ENCODE assay signal across 1 cellular context in the genomic region with DNA sequence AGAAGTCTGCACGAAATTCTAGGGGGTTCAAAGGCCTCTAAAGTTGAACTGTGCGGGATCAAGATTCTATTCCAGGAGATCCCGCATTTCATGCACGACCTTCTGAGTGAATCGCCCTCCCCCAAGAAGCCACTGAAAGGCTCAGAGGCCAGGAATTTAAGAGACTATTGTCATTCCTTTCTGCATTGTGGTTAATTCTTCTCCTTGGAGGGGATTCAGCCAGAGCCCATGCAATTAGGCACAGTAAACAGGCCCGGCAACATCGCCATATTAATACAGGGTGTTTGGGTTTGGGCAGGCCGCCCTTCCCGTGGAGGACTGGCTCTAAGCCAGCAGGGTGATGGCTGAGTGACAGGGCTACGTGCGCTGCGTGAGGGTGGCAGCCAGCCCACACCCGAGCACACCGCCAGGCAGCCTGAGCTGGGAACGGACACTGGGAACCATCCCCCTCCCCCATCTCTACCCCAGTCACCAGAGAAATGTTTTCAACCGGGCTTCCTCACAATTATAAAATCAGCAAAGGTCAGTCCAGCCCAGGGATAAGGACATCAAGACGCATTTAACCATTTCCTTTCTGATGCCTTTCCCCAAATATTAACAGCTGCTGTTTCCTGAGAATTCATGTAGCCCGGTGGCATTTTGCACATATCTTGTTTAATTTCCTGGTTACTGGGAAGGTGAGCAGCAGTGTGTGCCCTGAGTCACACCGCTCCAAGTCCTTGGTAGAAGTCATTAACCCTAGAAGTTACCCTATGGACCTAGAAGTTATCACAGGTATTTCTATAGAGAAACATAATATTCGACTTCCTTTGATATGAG.
TF ChIP-seq lines count a peak whose summit lies in the region.

No MANE protein-coding gene starts in this region.

TF ChIP-seq in HepG2, 621 proteins besides CTCF, POLR2A, EP300 and RAD21 (continued from another document and continues in another):
- TF ChIP-seq ZNF260 (CRISPR knock-in tag; IDR thresholded peaks at IDR 0.05; ENCODE audit: borderline replicate concordance, low read depth) = no peak
- TF ChIP-seq, protein P1, sequence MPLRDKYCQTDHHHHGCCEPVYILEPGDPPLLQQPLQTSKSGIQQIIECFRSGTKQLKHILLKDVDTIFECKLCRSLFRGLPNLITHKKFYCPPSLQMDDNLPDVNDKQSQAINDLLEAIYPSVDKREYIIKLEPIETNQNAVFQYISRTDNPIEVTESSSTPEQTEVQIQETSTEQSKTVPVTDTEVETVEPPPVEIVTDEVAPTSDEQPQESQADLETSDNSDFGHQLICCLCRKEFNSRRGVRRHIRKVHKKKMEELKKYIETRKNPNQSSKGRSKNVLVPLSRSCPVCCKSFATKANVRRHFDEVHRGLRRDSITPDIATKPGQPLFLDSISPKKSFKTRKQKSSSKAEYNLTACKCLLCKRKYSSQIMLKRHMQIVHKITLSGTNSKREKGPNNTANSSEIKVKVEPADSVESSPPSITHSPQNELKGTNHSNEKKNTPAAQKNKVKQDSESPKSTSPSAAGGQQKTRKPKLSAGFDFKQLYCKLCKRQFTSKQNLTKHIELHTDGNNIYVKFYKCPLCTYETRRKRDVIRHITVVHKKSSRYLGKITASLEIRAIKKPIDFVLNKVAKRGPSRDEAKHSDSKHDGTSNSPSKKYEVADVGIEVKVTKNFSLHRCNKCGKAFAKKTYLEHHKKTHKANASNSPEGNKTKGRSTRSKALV (CRISPR knock-in tag; IDR thresholded peaks at IDR 0.05) = 0 out of 2 replicates have a peak, but pooled peaks have one; percentile 47
- no peak for TF ChIP-seq ONECUT2 (CRISPR knock-in tag; IDR thresholded peaks at IDR 0.05)
- TF ChIP-seq CHD4 (IDR thresholded peaks at IDR 0.05; ENCODE audit: borderline replicate concordance, low read length) = no peak
- no peak for TF ChIP-seq ZNF619 (CRISPR knock-in tag; IDR thresholded peaks at IDR 0.05)
- no peak for TF ChIP-seq ZNF230 (CRISPR knock-in tag; IDR thresholded peaks at IDR 0.05)
- no peak for TF ChIP-seq ZNF432 (CRISPR knock-in tag; IDR thresholded peaks at IDR 0.05; ENCODE audit: borderline replicate concordance)
- TF ChIP-seq PHF8 (CRISPR knock-in tag; IDR thresholded peaks at IDR 0.05) = no peak
- TF ChIP-seq ZNF776 (CRISPR knock-in tag; IDR thresholded peaks at IDR 0.05) = no peak
- TF ChIP-seq ZNF354B (CRISPR knock-in tag; IDR thresholded peaks at IDR 0.05) = no peak
- TF ChIP-seq ZNF10 (CRISPR knock-in tag; IDR thresholded peaks at IDR 0.05; ENCODE audit: borderline replicate concordance, low read depth) = no peak
- TF ChIP-seq KLF15 (CRISPR knock-in tag; IDR thresholded peaks at IDR 0.05; ENCODE audit: borderline replicate concordance) = no peak
- TF ChIP-seq NFE2L2 (IDR thresholded peaks at IDR 0.05; ENCODE audit: low read length) = no peak
- no peak for TF ChIP-seq FOXJ3 (CRISPR knock-in tag; IDR thresholded peaks at IDR 0.05; ENCODE audit: borderline replicate concordance)
- no peak for TF ChIP-seq MED8 (CRISPR knock-in tag; IDR thresholded peaks at IDR 0.05; ENCODE audit: insufficient replicate concordance)
- no peak for TF ChIP-seq ZSCAN22 (CRISPR knock-in tag; IDR thresholded peaks at IDR 0.05)
- TF ChIP-seq GABPB1 (CRISPR knock-in tag; IDR thresholded peaks at IDR 0.05) = peak; percentile 56; the same call in 1 of the 2 replicates
- no peak for TF ChIP-seq KAT2B (IDR thresholded peaks at IDR 0.05; ENCODE audit: borderline replicate concordance, low read depth, low read length)
- TF ChIP-seq, protein P2, sequence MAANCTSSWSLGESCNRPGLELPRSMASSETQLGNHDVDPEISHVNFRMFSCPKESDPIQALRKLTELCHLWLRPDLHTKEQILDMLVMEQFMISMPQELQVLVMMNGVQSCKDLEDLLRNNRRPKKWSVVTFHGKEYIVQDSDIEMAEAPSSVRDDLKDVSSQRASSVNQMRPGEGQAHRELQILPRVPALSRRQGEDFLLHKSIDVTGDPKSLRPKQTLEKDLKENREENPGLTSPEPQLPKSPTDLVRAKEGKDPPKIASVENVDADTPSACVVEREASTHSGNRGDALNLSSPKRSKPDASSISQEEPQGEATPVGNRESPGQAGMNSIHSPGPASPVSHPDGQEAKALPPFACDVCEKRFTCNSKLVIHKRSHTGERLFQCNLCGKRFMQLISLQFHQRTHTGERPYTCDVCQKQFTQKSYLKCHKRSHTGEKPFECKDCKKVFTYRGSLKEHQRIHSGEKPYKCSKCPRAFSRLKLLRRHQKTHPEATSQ (CRISPR knock-in tag; IDR thresholded peaks at IDR 0.05; ENCODE audit: borderline replicate concordance) = no peak
- TF ChIP-seq ZNF160 (CRISPR knock-in tag; IDR thresholded peaks at IDR 0.05) = no peak
- TF ChIP-seq ZNF264 (CRISPR knock-in tag; IDR thresholded peaks at IDR 0.05) = no peak
- no peak for TF ChIP-seq ZEB1 (IDR thresholded peaks at IDR 0.05; ENCODE audit: insufficient replicate concordance, low read depth)
- TF ChIP-seq, protein P3, sequence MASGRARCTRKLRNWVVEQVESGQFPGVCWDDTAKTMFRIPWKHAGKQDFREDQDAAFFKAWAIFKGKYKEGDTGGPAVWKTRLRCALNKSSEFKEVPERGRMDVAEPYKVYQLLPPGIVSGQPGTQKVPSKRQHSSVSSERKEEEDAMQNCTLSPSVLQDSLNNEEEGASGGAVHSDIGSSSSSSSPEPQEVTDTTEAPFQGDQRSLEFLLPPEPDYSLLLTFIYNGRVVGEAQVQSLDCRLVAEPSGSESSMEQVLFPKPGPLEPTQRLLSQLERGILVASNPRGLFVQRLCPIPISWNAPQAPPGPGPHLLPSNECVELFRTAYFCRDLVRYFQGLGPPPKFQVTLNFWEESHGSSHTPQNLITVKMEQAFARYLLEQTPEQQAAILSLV (CRISPR knock-in tag; IDR thresholded peaks at IDR 0.05; ENCODE audit: borderline replicate concordance) = peak; percentile 44; the same call in 1 of the 2 replicates
- TF ChIP-seq CENPT (CRISPR knock-in tag; IDR thresholded peaks at IDR 0.05; ENCODE audit: low read depth) = no peak
- no peak for TF ChIP-seq HNRNPUL1 (IDR thresholded peaks at IDR 0.05; ENCODE audit: low read depth, low read length)
- no peak for TF ChIP-seq HMG20B (CRISPR knock-in tag; conservative IDR thresholded peaks at IDR 0.05)
- TF ChIP-seq ZNF546 (CRISPR knock-in tag; conservative IDR thresholded peaks at IDR 0.05) = no peak
- TF ChIP-seq, protein P4, sequence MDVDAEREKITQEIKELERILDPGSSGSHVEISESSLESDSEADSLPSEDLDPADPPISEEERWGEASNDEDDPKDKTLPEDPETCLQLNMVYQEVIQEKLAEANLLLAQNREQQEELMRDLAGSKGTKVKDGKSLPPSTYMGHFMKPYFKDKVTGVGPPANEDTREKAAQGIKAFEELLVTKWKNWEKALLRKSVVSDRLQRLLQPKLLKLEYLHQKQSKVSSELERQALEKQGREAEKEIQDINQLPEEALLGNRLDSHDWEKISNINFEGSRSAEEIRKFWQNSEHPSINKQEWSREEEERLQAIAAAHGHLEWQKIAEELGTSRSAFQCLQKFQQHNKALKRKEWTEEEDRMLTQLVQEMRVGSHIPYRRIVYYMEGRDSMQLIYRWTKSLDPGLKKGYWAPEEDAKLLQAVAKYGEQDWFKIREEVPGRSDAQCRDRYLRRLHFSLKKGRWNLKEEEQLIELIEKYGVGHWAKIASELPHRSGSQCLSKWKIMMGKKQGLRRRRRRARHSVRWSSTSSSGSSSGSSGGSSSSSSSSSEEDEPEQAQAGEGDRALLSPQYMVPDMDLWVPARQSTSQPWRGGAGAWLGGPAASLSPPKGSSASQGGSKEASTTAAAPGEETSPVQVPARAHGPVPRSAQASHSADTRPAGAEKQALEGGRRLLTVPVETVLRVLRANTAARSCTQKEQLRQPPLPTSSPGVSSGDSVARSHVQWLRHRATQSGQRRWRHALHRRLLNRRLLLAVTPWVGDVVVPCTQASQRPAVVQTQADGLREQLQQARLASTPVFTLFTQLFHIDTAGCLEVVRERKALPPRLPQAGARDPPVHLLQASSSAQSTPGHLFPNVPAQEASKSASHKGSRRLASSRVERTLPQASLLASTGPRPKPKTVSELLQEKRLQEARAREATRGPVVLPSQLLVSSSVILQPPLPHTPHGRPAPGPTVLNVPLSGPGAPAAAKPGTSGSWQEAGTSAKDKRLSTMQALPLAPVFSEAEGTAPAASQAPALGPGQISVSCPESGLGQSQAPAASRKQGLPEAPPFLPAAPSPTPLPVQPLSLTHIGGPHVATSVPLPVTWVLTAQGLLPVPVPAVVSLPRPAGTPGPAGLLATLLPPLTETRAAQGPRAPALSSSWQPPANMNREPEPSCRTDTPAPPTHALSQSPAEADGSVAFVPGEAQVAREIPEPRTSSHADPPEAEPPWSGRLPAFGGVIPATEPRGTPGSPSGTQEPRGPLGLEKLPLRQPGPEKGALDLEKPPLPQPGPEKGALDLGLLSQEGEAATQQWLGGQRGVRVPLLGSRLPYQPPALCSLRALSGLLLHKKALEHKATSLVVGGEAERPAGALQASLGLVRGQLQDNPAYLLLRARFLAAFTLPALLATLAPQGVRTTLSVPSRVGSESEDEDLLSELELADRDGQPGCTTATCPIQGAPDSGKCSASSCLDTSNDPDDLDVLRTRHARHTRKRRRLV (CRISPR knock-in tag; IDR thresholded peaks at IDR 0.05) = no peak
- TF ChIP-seq ZSCAN29 (CRISPR knock-in tag; conservative IDR thresholded peaks at IDR 0.05) = no peak
- TF ChIP-seq, protein P5, sequence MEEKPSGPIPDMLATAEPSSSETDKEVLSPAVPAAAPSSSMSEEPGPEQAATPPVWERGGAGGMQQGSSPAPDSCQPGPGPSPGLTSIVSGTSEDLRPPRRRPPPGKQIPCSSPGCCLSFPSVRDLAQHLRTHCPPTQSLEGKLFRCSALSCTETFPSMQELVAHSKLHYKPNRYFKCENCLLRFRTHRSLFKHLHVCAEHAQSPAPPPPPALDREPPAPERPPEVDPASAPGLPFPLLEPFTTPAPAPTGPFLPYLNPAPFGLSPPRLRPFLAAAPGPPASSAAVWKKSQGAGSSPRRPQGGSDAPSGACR (CRISPR knock-in tag; IDR thresholded peaks at IDR 0.05) = no peak
- TF ChIP-seq, protein P6, sequence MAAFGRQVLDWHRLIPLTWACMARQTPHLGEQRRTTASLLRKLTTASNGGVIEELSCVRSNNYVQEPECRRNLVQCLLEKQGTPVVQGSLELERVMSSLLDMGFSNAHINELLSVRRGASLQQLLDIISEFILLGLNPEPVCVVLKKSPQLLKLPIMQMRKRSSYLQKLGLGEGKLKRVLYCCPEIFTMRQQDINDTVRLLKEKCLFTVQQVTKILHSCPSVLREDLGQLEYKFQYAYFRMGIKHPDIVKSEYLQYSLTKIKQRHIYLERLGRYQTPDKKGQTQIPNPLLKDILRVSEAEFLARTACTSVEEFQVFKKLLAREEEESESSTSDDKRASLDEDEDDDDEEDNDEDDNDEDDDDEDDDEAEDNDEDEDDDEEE (CRISPR knock-in tag; IDR thresholded peaks at IDR 0.05) = no peak
- TF ChIP-seq SMAD9 (CRISPR knock-in tag; IDR thresholded peaks at IDR 0.05) = no peak
- no peak for TF ChIP-seq SP5 (CRISPR knock-in tag; IDR thresholded peaks at IDR 0.05; ENCODE audit: borderline replicate concordance, low read depth)
- TF ChIP-seq ZNF75D (CRISPR knock-in tag; IDR thresholded peaks at IDR 0.05; ENCODE audit: borderline replicate concordance) = no peak
- peak; percentile 44; the same call in 1 of the 2 replicates for TF ChIP-seq ZNF335 (CRISPR knock-in tag; IDR thresholded peaks at IDR 0.05)
- TF ChIP-seq, protein P7, sequence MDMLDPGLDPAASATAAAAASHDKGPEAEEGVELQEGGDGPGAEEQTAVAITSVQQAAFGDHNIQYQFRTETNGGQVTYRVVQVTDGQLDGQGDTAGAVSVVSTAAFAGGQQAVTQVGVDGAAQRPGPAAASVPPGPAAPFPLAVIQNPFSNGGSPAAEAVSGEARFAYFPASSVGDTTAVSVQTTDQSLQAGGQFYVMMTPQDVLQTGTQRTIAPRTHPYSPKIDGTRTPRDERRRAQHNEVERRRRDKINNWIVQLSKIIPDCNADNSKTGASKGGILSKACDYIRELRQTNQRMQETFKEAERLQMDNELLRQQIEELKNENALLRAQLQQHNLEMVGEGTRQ (IDR thresholded peaks at IDR 0.05; ENCODE audit: low read depth, low read length) = no peak
- TF ChIP-seq, protein P7 (CRISPR knock-in tag; IDR thresholded peaks at IDR 0.05; ENCODE audit: borderline replicate concordance) = no peak
- TF ChIP-seq ATM (IDR thresholded peaks at IDR 0.05; ENCODE audit: borderline replicate concordance) = no peak
- peak; percentile 91; the same call in 1 of the 2 replicates for TF ChIP-seq BRD4 (CRISPR knock-in tag; IDR thresholded peaks at IDR 0.05)
- TF ChIP-seq ZNF678 (CRISPR knock-in tag; IDR thresholded peaks at IDR 0.05) = no peak
- TF ChIP-seq PHF21A (CRISPR knock-in tag; IDR thresholded peaks at IDR 0.05) = peak; percentile 46; the same call in 1 of the 2 replicates
- no peak for TF ChIP-seq NFKBIZ (CRISPR knock-in tag; IDR thresholded peaks at IDR 0.05)
- TF ChIP-seq, protein P8, sequence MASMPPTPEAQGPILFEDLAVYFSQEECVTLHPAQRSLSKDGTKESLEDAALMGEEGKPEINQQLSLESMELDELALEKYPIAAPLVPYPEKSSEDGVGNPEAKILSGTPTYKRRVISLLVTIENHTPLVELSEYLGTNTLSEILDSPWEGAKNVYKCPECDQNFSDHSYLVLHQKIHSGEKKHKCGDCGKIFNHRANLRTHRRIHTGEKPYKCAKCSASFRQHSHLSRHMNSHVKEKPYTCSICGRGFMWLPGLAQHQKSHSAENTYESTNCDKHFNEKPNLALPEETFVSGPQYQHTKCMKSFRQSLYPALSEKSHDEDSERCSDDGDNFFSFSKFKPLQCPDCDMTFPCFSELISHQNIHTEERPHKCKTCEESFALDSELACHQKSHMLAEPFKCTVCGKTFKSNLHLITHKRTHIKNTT (CRISPR knock-in tag; IDR thresholded peaks at IDR 0.05) = no peak
- TF ChIP-seq HOXA7 (CRISPR knock-in tag; IDR thresholded peaks at IDR 0.05) = no peak
- TF ChIP-seq MYC (CRISPR knock-in tag; IDR thresholded peaks at IDR 0.05; ENCODE audit: borderline replicate concordance) = peak; percentile 89
- TF ChIP-seq KDM3A (CRISPR knock-in tag; IDR thresholded peaks at IDR 0.05; ENCODE audit: low read depth) = 0 out of 2 replicates have a peak, but pooled peaks have one; percentile 44
- no peak for TF ChIP-seq FOXM1 (CRISPR knock-in tag; IDR thresholded peaks at IDR 0.05)
- no peak for TF ChIP-seq ZNF143 (CRISPR knock-in tag; IDR thresholded peaks at IDR 0.05)
- no peak for TF ChIP-seq ZFP36L2 (CRISPR knock-in tag; IDR thresholded peaks at IDR 0.05)
- TF ChIP-seq, protein P9, sequence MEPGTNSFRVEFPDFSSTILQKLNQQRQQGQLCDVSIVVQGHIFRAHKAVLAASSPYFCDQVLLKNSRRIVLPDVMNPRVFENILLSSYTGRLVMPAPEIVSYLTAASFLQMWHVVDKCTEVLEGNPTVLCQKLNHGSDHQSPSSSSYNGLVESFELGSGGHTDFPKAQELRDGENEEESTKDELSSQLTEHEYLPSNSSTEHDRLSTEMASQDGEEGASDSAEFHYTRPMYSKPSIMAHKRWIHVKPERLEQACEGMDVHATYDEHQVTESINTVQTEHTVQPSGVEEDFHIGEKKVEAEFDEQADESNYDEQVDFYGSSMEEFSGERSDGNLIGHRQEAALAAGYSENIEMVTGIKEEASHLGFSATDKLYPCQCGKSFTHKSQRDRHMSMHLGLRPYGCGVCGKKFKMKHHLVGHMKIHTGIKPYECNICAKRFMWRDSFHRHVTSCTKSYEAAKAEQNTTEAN (CRISPR knock-in tag; conservative IDR thresholded peaks at IDR 0.05) = no peak
- TF ChIP-seq KLF11 (CRISPR knock-in tag; IDR thresholded peaks at IDR 0.05) = no peak
